In the genomic region with DNA sequence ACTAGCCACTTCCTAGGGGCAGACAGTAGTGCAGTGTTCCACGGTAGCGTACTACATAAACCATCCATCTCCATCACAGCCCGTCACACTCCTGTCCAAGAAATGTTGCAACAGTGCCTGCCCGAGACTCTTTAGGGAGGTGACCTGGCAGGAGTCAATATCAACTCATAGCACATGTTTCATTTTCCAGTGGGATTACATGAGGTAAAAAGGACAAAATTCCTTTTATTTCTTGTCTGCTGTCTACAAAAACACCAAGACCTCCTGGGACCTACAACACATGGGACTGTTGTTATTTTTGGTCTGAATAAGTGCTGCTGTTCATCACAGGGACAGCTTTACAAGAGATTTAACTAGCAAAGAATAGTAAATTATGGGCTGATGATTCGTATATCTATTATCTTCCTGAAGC, we compare ENCODE assay signal across 16 cellular contexts.
A peak's percentile ranks its signal among the peaks of the same experiment; 100 is the strongest.
DNase-seq lines count a peak whose midpoint lies in the region; ATAC-seq and TF ChIP-seq lines count a peak whose summit lies in the region.
"Had no signal": no experiment of that assay in that cellular context is flagged by ENCODE, and none has a peak within 500 bp of the region (broad histone marks: within the 10 kb centered on the region; RNA-seq: fewer than 3 reads in every experiment).

No MANE protein-coding gene starts in this region.

- 48% methylated on average over 5 of the region's 5 CpGs for whole genome bisulfite sequencing in prostate gland

- peak; percentile 25 for DNase-seq in AG08395 (ENCODE audit: low spot score)
- DNase-seq in LHCN-M2 (ENCODE audit: low read depth) = peak; percentile 58
- no peak for DNase-seq in glutamatergic neuron
- DNase-seq in osteocyte (ENCODE audit: extremely low spot score, unreplicated experiment) = no peak
- no peak for DNase-seq in SK-N-DZ (ENCODE audit: low spot score)
- DNase-seq in prostate gland (ENCODE audit: low spot score) = no peak
- no peak for DNase-seq in NAMALWA (ENCODE audit: low spot score)
- DNase-seq: activated effector memory CD4-positive, alpha-beta T cell treated with Interleukin-2 at 50 U/mL for 16 hours; CD4-positive, alpha-beta T cell; cortex of kidney; HCEC 1CT; NCI-H1092 treated with DMSO at 0.1 percent for 48 hours; stimulated activated CD4-positive, alpha-beta T cell treated with anti-CD3 and anti-CD28 coated beads, Interleukin-2, amount 100 ng/mL, for 24 hours had no signal

- intact Hi-C loops in prostate gland (cut with DNase I) = no loop called here

- no peak overlapping the region for H3K4me3 ChIP-seq in prostate gland

- ATAC-seq in GM18519 (IDR thresholded peaks at IDR 0.05; ENCODE audit: low FRiP score, unreplicated experiment) = no peak

- H3K4me1 Mint-ChIP-seq in glutamatergic neuron (ENCODE audit: low read depth, unreplicated experiment) (peaks cover 15% of the 10 kb centered on the region), osteocyte (ENCODE audit: unreplicated experiment) (peaks cover 59% of the 10 kb centered on the region)

- no peaks in the 10 kb centered on the region for H3K36me3 ChIP-seq in prostate gland

- no peaks in the 10 kb centered on the region for H3K27me3 Mint-ChIP-seq in glutamatergic neuron (ENCODE audit: unreplicated experiment)
- no peaks in the 10 kb centered on the region for H3K27me3 Mint-ChIP-seq in osteocyte (ENCODE audit: unreplicated experiment)
- H3K27me3 Mint-ChIP-seq: CD4-positive, alpha-beta T cell had no signal

- TF ChIP-seq CTCF in glutamatergic neuron (IDR thresholded peaks at IDR 0.05; ENCODE audit: partially characterized antibody, unreplicated experiment) (no peak), osteocyte (IDR thresholded peaks at IDR 0.05) (no peak), prostate gland (IDR thresholded peaks at IDR 0.05) (no peak)

- no peaks in the 10 kb centered on the region for H3K9me3 Mint-ChIP-seq in glutamatergic neuron (ENCODE audit: unreplicated experiment)
- peaks cover 5% of the 10 kb centered on the region for H3K9me3 Mint-ChIP-seq in osteocyte (ENCODE audit: unreplicated experiment)
- H3K9me3 Mint-ChIP-seq: CD4-positive, alpha-beta T cell; T-helper 1 cell treated with Interleukin-12 subunit alpha and Interleukin-12 subunit beta and Interleukin-4 antibody, amounts not matched to agents 30 μg/mL and 1 μg/mL, for 36 hours had no signal

- no peaks in the 10 kb centered on the region for H3K27me3 ChIP-seq in prostate gland (replicated peaks; ENCODE audit: insufficient read depth)

- H3K9me3 ChIP-seq in prostate gland = no peaks in the 10 kb centered on the region

- no peak overlapping the region for H3K4me3 Mint-ChIP-seq in glutamatergic neuron (ENCODE audit: unreplicated experiment)
- H3K4me3 Mint-ChIP-seq in osteocyte (ENCODE audit: unreplicated experiment) = peak overlapping the region; percentile 15
- H3K4me3 Mint-ChIP-seq: CD4-positive, alpha-beta T cell; T-helper 1 cell treated with Interleukin-12 subunit alpha and Interleukin-12 subunit beta and Interleukin-4 antibody, amounts not matched to agents 30 μg/mL and 1 μg/mL, for 36 hours had no signal

- H3K36me3 Mint-ChIP-seq in glutamatergic neuron (ENCODE audit: unreplicated experiment) (no peaks in the 10 kb centered on the region), osteocyte (ENCODE audit: unreplicated experiment) (peaks cover 23% of the 10 kb centered on the region)

- no peak overlapping the region for H3K27ac ChIP-seq in prostate gland
- H3K27ac ChIP-seq: epithelial cell of prostate had no signal

- H3K27ac Mint-ChIP-seq in glutamatergic neuron (ENCODE audit: unreplicated experiment) (peak overlapping the region; percentile 26), osteocyte (ENCODE audit: unreplicated experiment) (peak overlapping the region; percentile 82)
- H3K27ac Mint-ChIP-seq: CD4-positive, alpha-beta T cell; T-helper 1 cell treated with Interleukin-12 subunit alpha and Interleukin-12 subunit beta and Interleukin-4 antibody, amounts not matched to agents 30 μg/mL and 1 μg/mL, for 36 hours had no signal

- no peaks in the 10 kb centered on the region for H3K4me1 ChIP-seq in prostate gland (replicated peaks)

- TF ChIP-seq POLR2A in prostate gland (IDR thresholded peaks at IDR 0.05) = no peak

Comparison
In these comparisons a context has a peak if more than half of its experiments do, and no peak if none do; other contexts are left out.
1. DNase-seq: peak in AG08395 (single experiment) and LHCN-M2 (single experiment); none in glutamatergic neuron (single experiment), osteocyte (single experiment), SK-N-DZ (single experiment), prostate gland (single experiment) and NAMALWA (single experiment).